ENCODE assay signal across 9 cellular contexts in genomic region chr2:226984461-226985226, GRCh38.
DNase-seq lines count a peak whose midpoint lies in the region; ATAC-seq lines count a peak whose summit lies in the region.
"Had no signal": no experiment of that assay in that cellular context is flagged by ENCODE, and none has a peak within 500 bp of the region (broad histone marks: within the 10 kb centered on the region; RNA-seq: fewer than 3 reads in every experiment).

No MANE protein-coding gene starts in this region.

- no peak overlapping the region for H3K27ac Mint-ChIP-seq in activated naive CD4-positive, alpha-beta T cell treated with anti-CD3 and anti-CD28 coated beads, Interleukin-2, amount 10 ng/mL, durations not matched to agents 7 days and 5 days

- CTCF ChIA-PET in activated naive CD4-positive, alpha-beta T cell treated with anti-CD3 and anti-CD28 coated beads, Interleukin-2, amount 10 ng/mL, durations not matched to agents 7 days and 5 days (lab: Charles Lee) = interaction anchor here (0.6 to 6.2 kb wide), 8 partner anchors 150 to 1320 kb away, joined by 3 to 53 read pairs (median 4); partner anchors contain the start of gene IRS1

- peak; percentile 95 for ATAC-seq in HG03039 (IDR thresholded peaks at IDR 0.05; ENCODE audit: unreplicated experiment)

- H3K4me1 Mint-ChIP-seq in activated naive CD4-positive, alpha-beta T cell treated with anti-CD3 and anti-CD28 coated beads, Interleukin-2, amount 10 ng/mL, durations not matched to agents 7 days and 5 days = peaks cover 28% of the 10 kb centered on the region

- no peaks in the 10 kb centered on the region for H3K9me3 Mint-ChIP-seq in activated naive CD4-positive, alpha-beta T cell treated with anti-CD3 and anti-CD28 coated beads, Interleukin-2, amount 10 ng/mL, durations not matched to agents 7 days and 5 days

- H3K4me3 Mint-ChIP-seq in activated naive CD4-positive, alpha-beta T cell treated with anti-CD3 and anti-CD28 coated beads, Interleukin-2, amount 10 ng/mL, durations not matched to agents 7 days and 5 days = no peak overlapping the region
- H3K4me3 Mint-ChIP-seq: CD4-positive, alpha-beta memory T cell had no signal

- peak; percentile 42 for DNase-seq in activated naive CD4-positive, alpha-beta T cell treated with anti-CD3 and anti-CD28 coated beads, Interleukin-2, amount 10 ng/mL, durations not matched to agents 7 days and 5 days
- DNase-seq in activated naive CD4-positive, alpha-beta T cell (lab: John Stamatoyannopoulos, UW) = no peak
- peak; percentile 30 to 37 for DNase-seq in activated T-cell treated with anti-CD3 and anti-CD28 coated beads, Interleukin-2, amount 50 U/mL, for 48 hours
- DNase-seq in retina = peak; percentile 27
- DNase-seq in NCI-H774 (lab: John Stamatoyannopoulos, UW) = no peak
- no peak for DNase-seq in activated CD8-positive, alpha-beta memory T cell treated with anti-CD3 and anti-CD28 coated beads, Interleukin-2, amount 50 U/mL, for 4 hours
- no peak for DNase-seq in CD1c-positive myeloid dendritic cell (ENCODE audit: extremely low spot score)

- H3K27me3 Mint-ChIP-seq in activated naive CD4-positive, alpha-beta T cell treated with anti-CD3 and anti-CD28 coated beads, Interleukin-2, amount 10 ng/mL, durations not matched to agents 7 days and 5 days = no peaks in the 10 kb centered on the region
- H3K27me3 Mint-ChIP-seq: CD4-positive, alpha-beta memory T cell had no signal

- peaks cover 1% of the 10 kb centered on the region for H3K36me3 Mint-ChIP-seq in activated naive CD4-positive, alpha-beta T cell treated with anti-CD3 and anti-CD28 coated beads, Interleukin-2, amount 10 ng/mL, durations not matched to agents 7 days and 5 days

Comparison
In these comparisons a context has a peak if more than half of its experiments do, and no peak if none do; other contexts are left out.
1. DNase-seq: peak in activated naive CD4-positive, alpha-beta T cell treated with anti-CD3 and anti-CD28 coated beads, Interleukin-2, amount 10 ng/mL, durations not matched to agents 7 days and 5 days (single experiment), activated T-cell treated with anti-CD3 and anti-CD28 coated beads, Interleukin-2, amount 50 U/mL, for 48 hours (2 of 2) and retina (single experiment); none in activated naive CD4-positive, alpha-beta T cell (0 of 4), NCI-H774 (single experiment), activated CD8-positive, alpha-beta memory T cell treated with anti-CD3 and anti-CD28 coated beads, Interleukin-2, amount 50 U/mL, for 4 hours (single experiment) and CD1c-positive myeloid dendritic cell (single experiment).